Comparison of ENCODE assay signal across 26 cellular contexts in the genomic region with DNA sequence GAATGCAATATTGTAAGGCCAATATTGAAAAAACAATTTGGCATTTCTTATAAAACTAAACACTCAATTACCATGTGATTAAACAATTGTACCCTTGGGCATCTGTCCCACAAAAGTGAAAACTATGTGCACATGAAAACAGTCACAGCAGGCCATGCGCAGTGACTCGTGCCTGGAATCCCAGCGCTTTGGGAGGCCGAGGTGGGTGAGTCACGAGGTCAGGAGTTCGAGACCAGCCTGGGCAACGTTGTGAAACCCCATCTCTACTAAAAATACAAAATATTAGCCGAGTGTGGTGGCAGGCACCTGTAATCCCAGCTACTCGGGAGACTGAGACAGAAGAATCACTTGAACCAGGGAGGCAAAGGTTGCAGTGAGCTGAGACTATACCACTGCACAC.
"Had no signal": no experiment of that assay in that cellular context is flagged by ENCODE, and none has a peak within 500 bp of the region (broad histone marks: within the 10 kb centered on the region; RNA-seq: fewer than 3 reads in every experiment).

No MANE protein-coding gene starts in this region.

- H3K36me3 ChIP-seq: left lung, lower lobe of right lung, pancreas, prostate gland, suprapubic skin, thoracic aorta, tibial artery, uterus had no signal

- H3K9me3 ChIP-seq: lower lobe of right lung, pancreas, prostate gland, suprapubic skin, thoracic aorta, tibial artery, uterus had no signal

- H3K4me1 ChIP-seq: left lung, lower lobe of right lung, pancreas, prostate gland, suprapubic skin, tibial artery, uterus had no signal

- H3K36me3 Mint-ChIP-seq: stimulated activated effector memory CD8-positive, alpha-beta T cell treated with anti-CD3 and anti-CD28 coated beads, Interleukin-12 subunit alpha, Interleukin-12 subunit beta, amount 100 ng/mL, for 72 hours had no signal

- H3K27me3 ChIP-seq: left lung, pancreas, suprapubic skin, tibial artery, uterus had no signal

- FAIRE-seq: keratinocyte, pancreas had no signal

- H3K4me1 Mint-ChIP-seq: naive thymus-derived CD8-positive, alpha-beta T cell; nephron; neural crest cell; stimulated activated effector memory CD8-positive, alpha-beta T cell treated with anti-CD3 and anti-CD28 coated beads, Interleukin-12 subunit alpha, Interleukin-12 subunit beta, amount 100 ng/mL, for 72 hours had no signal

- H3K27ac Mint-ChIP-seq: naive thymus-derived CD8-positive, alpha-beta T cell; nephron; stimulated activated effector memory CD8-positive, alpha-beta T cell treated with anti-CD3 and anti-CD28 coated beads, Interleukin-12 subunit alpha, Interleukin-12 subunit beta, amount 100 ng/mL, for 72 hours; stimulated activated naive CD8-positive, alpha-beta T cell treated with anti-CD3 and anti-CD28 coated beads, Interleukin-15, Interleukin-2, amounts not matched to agents 100 ng/mL and 50 ng/mL, for 24 hours had no signal

- H3K4me3 Mint-ChIP-seq: naive thymus-derived CD8-positive, alpha-beta T cell; nephron; neural crest cell; stimulated activated effector memory CD8-positive, alpha-beta T cell treated with anti-CD3 and anti-CD28 coated beads, Interleukin-12 subunit alpha, Interleukin-12 subunit beta, amount 100 ng/mL, for 72 hours; stimulated activated naive CD8-positive, alpha-beta T cell treated with anti-CD3 and anti-CD28 coated beads, Interleukin-15, Interleukin-2, amounts not matched to agents 100 ng/mL and 50 ng/mL, for 24 hours had no signal

- H3K27me3 Mint-ChIP-seq: naive thymus-derived CD8-positive, alpha-beta T cell; stimulated activated naive CD8-positive, alpha-beta T cell treated with anti-CD3 and anti-CD28 coated beads, Interleukin-15, Interleukin-2, amounts not matched to agents 100 ng/mL and 50 ng/mL, for 24 hours had no signal

- H3K27ac ChIP-seq: left lung, lower lobe of right lung, pancreas, prostate gland, skin epidermis, suprapubic skin, thoracic aorta, tibial artery, uterus had no signal

- ATAC-seq: left colon; left lung; lower lobe of right lung; naive thymus-derived CD8-positive, alpha-beta T cell; pancreas; right cardiac atrium; sciatic nerve; stimulated activated effector memory CD8-positive, alpha-beta T cell treated with anti-CD3 and anti-CD28 coated beads, Interleukin-12 subunit alpha, Interleukin-12 subunit beta, amount 100 ng/mL, for 72 hours had no signal

- H3K4me3 ChIP-seq: left lung, lower lobe of right lung, pancreas, prostate gland, skin epidermis, suprapubic skin, thoracic aorta, tibial artery, uterus had no signal

- DNase-seq: hippocampal formation; left colon; lower lobe of right lung; mammary epithelial cell; mesenchymal stem cell; naive thymus-derived CD8-positive, alpha-beta T cell; nucleus accumbens; pancreas; retina; stimulated activated CD4-positive, alpha-beta T cell treated with anti-CD3 and anti-CD28 coated beads, Interleukin-4, amount 100 ng/mL, for 24 hours; stimulated activated naive CD4-positive, alpha-beta T cell; tibial artery; trophoblast cell; uterus had no signal
